In genomic region chr11:85167471-85167870, GRCh38 we compare ENCODE assay signal across 23 cellular contexts.
"Had no signal": no experiment of that assay in that cellular context is flagged by ENCODE, and none has a peak within 500 bp of the region (broad histone marks: within the 10 kb centered on the region; RNA-seq: fewer than 3 reads in every experiment).

No MANE protein-coding gene starts in this region.

- H3K4me3 Mint-ChIP-seq: mesothelial cell of epicardium; naive thymus-derived CD4-positive, alpha-beta T cell; natural killer cell treated with Interleukin-12 subunit alpha and Interleukin-12 subunit beta and Interleukin-15 and Interleukin-18, amount 100 ng/mL, for 72 hours; stimulated activated memory B cell treated with anti-CD40 and anti-IgM and Interleukin-4, amounts not matched to agents 10 μg/mL and 1 μg/mL and 100 μg/mL, for 72 hours; stimulated activated naive CD8-positive, alpha-beta T cell treated with anti-CD3 and anti-CD28 coated beads, Interleukin-15, amount 100 ng/mL, for 72 hours had no signal

- H3K27me3 ChIP-seq: ovary, right atrium auricular region, right lobe of liver, tibial nerve, upper lobe of left lung, vagina had no signal

- H3K4me1 ChIP-seq: left ventricle myocardium inferior, right atrium auricular region, right lobe of liver, tibial nerve, upper lobe of left lung, vagina had no signal

- H3K36me3 ChIP-seq: left ventricle myocardium inferior, ovary, right atrium auricular region, right lobe of liver, tibial nerve, upper lobe of left lung, vagina had no signal

- ATAC-seq: naive thymus-derived CD4-positive, alpha-beta T cell; natural killer cell treated with Interleukin-12 subunit alpha and Interleukin-12 subunit beta and Interleukin-15 and Interleukin-18, amount 100 ng/mL, for 72 hours; right lobe of liver; stimulated activated memory B cell treated with anti-CD40 and anti-IgM and Interleukin-4, amounts not matched to agents 10 μg/mL and 1 μg/mL and 100 μg/mL, for 72 hours; stimulated activated naive CD8-positive, alpha-beta T cell treated with anti-CD3 and anti-CD28 coated beads, Interleukin-15, amount 100 ng/mL, for 72 hours had no signal

- H3K36me3 Mint-ChIP-seq: mesothelial cell of epicardium had no signal

- H3K9me3 ChIP-seq: ovary, right atrium auricular region, right lobe of liver, upper lobe of left lung, vagina had no signal

- H3K27me3 Mint-ChIP-seq: natural killer cell treated with Interleukin-12 subunit alpha and Interleukin-12 subunit beta and Interleukin-15 and Interleukin-18, amount 100 ng/mL, for 72 hours; progenitor cell of endocrine pancreas; stimulated activated memory B cell treated with anti-CD40 and anti-IgM and Interleukin-4, amounts not matched to agents 10 μg/mL and 1 μg/mL and 100 μg/mL, for 72 hours; stimulated activated naive CD8-positive, alpha-beta T cell treated with anti-CD3 and anti-CD28 coated beads, Interleukin-15, amount 100 ng/mL, for 72 hours had no signal

- H3K27ac Mint-ChIP-seq: mesothelial cell of epicardium; naive thymus-derived CD4-positive, alpha-beta T cell; natural killer cell treated with Interleukin-12 subunit alpha and Interleukin-12 subunit beta and Interleukin-15 and Interleukin-18, amount 100 ng/mL, for 72 hours; progenitor cell of endocrine pancreas; stimulated activated memory B cell treated with anti-CD40 and anti-IgM and Interleukin-4, amounts not matched to agents 10 μg/mL and 1 μg/mL and 100 μg/mL, for 72 hours; stimulated activated naive CD8-positive, alpha-beta T cell treated with anti-CD3 and anti-CD28 coated beads, Interleukin-15, amount 100 ng/mL, for 72 hours had no signal

- H3K27ac ChIP-seq: left ventricle myocardium inferior, ovary, right atrium auricular region, right lobe of liver, tibial nerve, upper lobe of left lung, vagina had no signal

- H3K4me1 Mint-ChIP-seq: naive thymus-derived CD4-positive, alpha-beta T cell; stimulated activated naive CD8-positive, alpha-beta T cell treated with anti-CD3 and anti-CD28 coated beads, Interleukin-15, amount 100 ng/mL, for 72 hours had no signal

- DNase-seq: hippocampal formation; left ventricle myocardium inferior; mesendoderm; naive thymus-derived CD4-positive, alpha-beta T cell; ovary; right lobe of liver; stimulated activated CD4-positive, alpha-beta T cell treated with anti-CD3 and anti-CD28 coated beads, Interleukin-1b, Interleukin-23, amount 100 ng/mL, for 48 hours; stimulated activated CD4-positive, alpha-beta T cell treated with anti-CD3 and anti-CD28 coated beads, Interleukin-2, amount 100 ng/mL, for 48 hours; stimulated activated CD4-positive, alpha-beta T cell treated with anti-CD3 and anti-CD28 coated beads, Interleukin-4, amount 100 ng/mL, for 4 hours; stimulated activated CD8-positive, alpha-beta memory T cell treated with anti-CD3 and anti-CD28 coated beads, Interleukin-4, amount 100 ng/mL, for 48 hours; stimulated activated naive CD4-positive, alpha-beta T cell treated with Interleukin-2 at 50 U/mL for 16 hours; stimulated activated naive CD8-positive, alpha-beta T cell treated with anti-CD3 and anti-CD28 coated beads, Interleukin-15, amount 100 ng/mL, for 72 hours; substantia nigra; upper lobe of left lung had no signal

- H3K4me3 ChIP-seq: left ventricle myocardium inferior, lung, ovary, right atrium auricular region, right lobe of liver, smooth muscle cell, tibial nerve, upper lobe of left lung, vagina had no signal

- H3K4me2 ChIP-seq: smooth muscle cell had no signal
